8 cellular contexts compared by ENCODE assay signal in genomic region chr1:1432951-1433803, GRCh38. TPM values are rescaled to one million over a fixed set of nuclear protein-coding genes. Genes with fewer than 3 reads are reported as not detected.
DNase-seq lines count a peak whose midpoint lies in the region; ATAC-seq, FAIRE-seq and TF ChIP-seq lines count a peak whose summit lies in the region.

No MANE protein-coding gene starts in this region.

- no peak overlapping the region for H4K5ac ChIP-seq in IMR-90 (ENCODE audit: low read depth, low read length)

- FAIRE-seq in RCC 7860 (lab: Jason Lieb, UNC) = no peak

- H2BK20ac ChIP-seq in IMR-90 (ENCODE audit: low read depth, low read length) = no peak overlapping the region

- H2AK9ac ChIP-seq in IMR-90 (replicated peaks; ENCODE audit: low read depth, low read length, poor library complexity) = peak overlapping the region; percentile 61

- peaks cover 32% of the 10 kb centered on the region for H3K27me3 Mint-ChIP-seq in CD4-positive, CD25-positive, alpha-beta regulatory T cell
- no peaks in the 10 kb centered on the region for H3K27me3 Mint-ChIP-seq in chondrocyte (ENCODE audit: low read depth)

- peak overlapping the region; percentile 82 for H2AFZ ChIP-seq in IMR-90 (replicated peaks; ENCODE audit: low read length, poor library complexity)
- H2AFZ ChIP-seq in mesenchymal stem cell (ENCODE audit: low read depth, low read length) = no peak overlapping the region

- WGBS in IMR-90 (ENCODE audit: extremely low coverage in 2 of 2, insufficient read length in 1 of 2), 2 experiments = 69% methylated on average over 10 of the region's 34 CpGs; no CpG with 5 or more reads in 1 of the 2 experiments
- WGBS in mesenchymal stem cell = 49% methylated on average over 34 of the region's 34 CpGs
- WGBS in tibial nerve, 2 donors = 22 to 30% methylated on average over 24 to 31 of the region's 34 CpGs

- no peaks in the 10 kb centered on the region for H3K36me3 ChIP-seq in CD4-positive, CD25-positive, alpha-beta regulatory T cell (ENCODE audit: control insufficient read depth, insufficient read depth, low read length)
- no peaks in the 10 kb centered on the region for H3K36me3 ChIP-seq in IMR-90 (ENCODE audit: control insufficient read depth, insufficient read depth, low read length)
- H3K36me3 ChIP-seq in mesenchymal stem cell (ENCODE audit: control insufficient read depth in 1 of 2, insufficient read depth in 2 of 2, low read depth in 1 of 2, low read length in 2 of 2) = peaks cover 0 to 12% of the 10 kb centered on the region in 2 experiments
- H3K36me3 ChIP-seq in tibial nerve = no peaks in the 10 kb centered on the region

- no peaks in the 10 kb centered on the region for H3K9me3 ChIP-seq in CD4-positive, CD25-positive, alpha-beta regulatory T cell (ENCODE audit: control insufficient read depth in 2 of 2, low read length in 2 of 2)
- H3K9me3 ChIP-seq in IMR-90 (ENCODE audit: control insufficient read depth, insufficient read depth, low read length) (no peaks in the 10 kb centered on the region), mesenchymal stem cell (ENCODE audit: control insufficient read depth, low read length) (no peaks in the 10 kb centered on the region), tibial nerve (no peaks in the 10 kb centered on the region)

- H2BK15ac ChIP-seq in IMR-90 (ENCODE audit: low read depth, low read length) (no peak overlapping the region), mesenchymal stem cell (ENCODE audit: low read depth, poor library complexity, severe bottlenecking) (peak overlapping the region; percentile 87)

- intact Hi-C loops in IMR-90 (cut with micrococcal nuclease) = no loop called here

- no peak overlapping the region for H3K4me3 ChIP-seq in CD4-positive, CD25-positive, alpha-beta regulatory T cell (ENCODE audit: low read depth, low read length)
- no peak overlapping the region for H3K4me3 ChIP-seq in IMR-90 (ENCODE audit: insufficient read depth, low read depth, low read length)
- H3K4me3 ChIP-seq in mesenchymal stem cell (ENCODE audit: insufficient read depth in 1 of 2, low read depth in 1 of 2, low read length in 2 of 2) = no peak overlapping the region
- H3K4me3 ChIP-seq in tibial nerve = peak overlapping the region in 3 of 4 donors; percentile 23 to 72 (median 28)

- H3K79me1 ChIP-seq in IMR-90 (ENCODE audit: low read depth in 1 of 2, low read length in 2 of 2) (0 out of 4 replicates have a peak, but pooled peaks cover 0 to 3% of the 10 kb centered on the region in 2 experiments), mesenchymal stem cell (replicated peaks; ENCODE audit: low read length, poor library complexity, severe bottlenecking) (peaks cover 15% of the 10 kb centered on the region)

- no peak overlapping the region for H3K4me2 ChIP-seq in IMR-90 (ENCODE audit: low read depth, low read length)
- H3K4me2 ChIP-seq in mesenchymal stem cell (ENCODE audit: low read length, poor library complexity, severe bottlenecking) = no peak overlapping the region

- H3K9me1 ChIP-seq in IMR-90 (ENCODE audit: insufficient read depth, low read length) = 0 out of 2 replicates have a peak, but pooled peaks cover 7% of the 10 kb centered on the region

- no peak for DNase-seq in CD4-positive, CD25-positive, alpha-beta regulatory T cell
- DNase-seq in IMR-90 = no peak
- DNase-seq in chondrocyte (ENCODE audit: low spot score) = peak; percentile 91
- no peak for DNase-seq in mesenchymal stem cell
- DNase-seq in tibial nerve (ENCODE audit: low spot score in 2 of 2) = peak; percentile 47 to 57
- no peak for DNase-seq in NCI-H1436 (lab: John Stamatoyannopoulos, UW)
- DNase-seq in RCC 7860 (ENCODE audit: low spot score) = no peak
- no peak for DNase-seq in cerebellar cortex (ENCODE audit: low spot score)

- H3K18ac ChIP-seq in IMR-90 (ENCODE audit: low read depth, low read length) (no peak overlapping the region), mesenchymal stem cell (ENCODE audit: low read depth in 1 of 2, low read length in 2 of 2) (peak overlapping the region; percentile 1 to 92)

- ATAC-seq in CD4-positive, CD25-positive, alpha-beta regulatory T cell (ENCODE audit: low read depth in 2 of 2) = no peak
- ATAC-seq in IMR-90 (ENCODE audit: low read depth) = no peak

- peak in 1 of 2 donors; percentile 91 for TF ChIP-seq EP300 in tibial nerve (IDR thresholded peaks at IDR 0.05)

- H3K4me1 Mint-ChIP-seq in CD4-positive, CD25-positive, alpha-beta regulatory T cell = peaks cover 0 to 6% (median 0%) of the 10 kb centered on the region in 4 donors
- peaks cover 43% of the 10 kb centered on the region for H3K4me1 Mint-ChIP-seq in chondrocyte (ENCODE audit: low read depth)

- dilution Hi-C loops in IMR-90 (cut with HindIII; ENCODE audit: low sequenced_read_pairs, unreplicated experiment) = no loop called here

- H2BK120ac ChIP-seq in IMR-90 (ENCODE audit: low read depth, low read length) (no peak overlapping the region), mesenchymal stem cell (ENCODE audit: low read depth, low read length) (peak overlapping the region; percentile 1)

- H3K9ac ChIP-seq in IMR-90 (ENCODE audit: low read depth, low read length) (no peak overlapping the region), mesenchymal stem cell (ENCODE audit: low read length) (no peak overlapping the region)

- in situ Hi-C loops in IMR-90 (cut with MboI; ENCODE audit: low sequenced_read_pairs) = no loop called here

- no peak overlapping the region for H3K56ac ChIP-seq in IMR-90 (ENCODE audit: extremely low read depth, insufficient read depth, low read length)

- TF ChIP-seq CTCF in IMR-90 (conservative IDR thresholded peaks at IDR 0.05; ENCODE audit: low read depth, low read length) (no peak), chondrocyte (IDR thresholded peaks at IDR 0.05) (no peak), tibial nerve (IDR thresholded peaks at IDR 0.05) (peak in 1 of 5 experiments; percentile 12)

- H4K91ac ChIP-seq in IMR-90 (ENCODE audit: insufficient read depth, low read depth, low read length) (no peak overlapping the region), mesenchymal stem cell (ENCODE audit: low read length) (peak overlapping the region; percentile 67)

- H3K36me3 Mint-ChIP-seq in CD4-positive, CD25-positive, alpha-beta regulatory T cell = no peaks in the 10 kb centered on the region
- no peaks in the 10 kb centered on the region for H3K36me3 Mint-ChIP-seq in chondrocyte (ENCODE audit: low read depth)

- H3K9me3 Mint-ChIP-seq in CD4-positive, CD25-positive, alpha-beta regulatory T cell = peaks cover 0 to 3% (median 0%) of the 10 kb centered on the region in 7 donors
- no peaks in the 10 kb centered on the region for H3K9me3 Mint-ChIP-seq in chondrocyte (ENCODE audit: low read depth)

- H3K4ac ChIP-seq in IMR-90 (ENCODE audit: low read depth, low read length) (no peak overlapping the region), mesenchymal stem cell (ENCODE audit: low read depth in 1 of 2, low read length in 2 of 2) (peak overlapping the region; percentile 19 to 20)

- H3K4me3 Mint-ChIP-seq in CD4-positive, CD25-positive, alpha-beta regulatory T cell = no peak overlapping the region
- H3K4me3 Mint-ChIP-seq in chondrocyte (ENCODE audit: unreplicated experiment) = no peak overlapping the region

- H3K23ac ChIP-seq in IMR-90 (ENCODE audit: low read depth, low read length) = no peak overlapping the region
- H3K23ac ChIP-seq in mesenchymal stem cell (ENCODE audit: low read length in 2 of 2) = no peak overlapping the region

- H4K20me1 ChIP-seq in IMR-90 (ENCODE audit: insufficient read depth, low read length) = no peaks in the 10 kb centered on the region

- H2BK5ac ChIP-seq in IMR-90 (ENCODE audit: low read depth, low read length, poor library complexity, severe bottlenecking) = no peak overlapping the region
- H2BK5ac ChIP-seq in mesenchymal stem cell (ENCODE audit: low read depth, low read length, poor library complexity, severe bottlenecking) = no peak overlapping the region

- POLR2A ChIA-PET in IMR-90 (lab: Charles Lee; ENCODE audit: unreplicated experiment) = no interaction called here

- H3K27ac ChIP-seq in CD4-positive, CD25-positive, alpha-beta regulatory T cell (ENCODE audit: insufficient read depth, low read length, poor library complexity, severe bottlenecking) = peak overlapping the region; percentile 5
- H3K27ac ChIP-seq in IMR-90 (ENCODE audit: insufficient read depth, low read length) (no peak overlapping the region; the same call in 1 of the 2 replicates), mesenchymal stem cell (ENCODE audit: low read length, poor library complexity, severe bottlenecking) (peak overlapping the region; percentile 58), tibial nerve (peak overlapping the region; percentile 49 to 99 (median 86))

- H4K8ac ChIP-seq in IMR-90 (ENCODE audit: low read depth in 2 of 2, low read length in 2 of 2) (peak overlapping the region in 1 of 2 experiments; percentile 76; a peak in 1 of 4 replicates), mesenchymal stem cell (ENCODE audit: low read length) (peak overlapping the region; percentile 89)

- BruUV-seq in IMR-90 (replicated peaks; lab: Mats Ljungman, UMichigan) = no TSS peak

- peaks cover 4% of the 10 kb centered on the region for H3K27me3 ChIP-seq in CD4-positive, CD25-positive, alpha-beta regulatory T cell (ENCODE audit: control insufficient read depth, insufficient read depth, low read length)
- H3K27me3 ChIP-seq in IMR-90 (ENCODE audit: control insufficient read depth, insufficient read depth, low read length) (no peaks in the 10 kb centered on the region; the same call in 1 of the 2 replicates), mesenchymal stem cell (ENCODE audit: control insufficient read depth in 1 of 2, insufficient read depth in 1 of 2, low read length in 2 of 2) (peaks cover 0 to 20% of the 10 kb centered on the region in 2 experiments), tibial nerve (peaks cover 0 to 6% of the 10 kb centered on the region in 2 donors)

- 0 out of 2 replicates have a peak overlapping the region, but pooled peaks have one; percentile 11 for H3K14ac ChIP-seq in IMR-90 (replicated peaks; ENCODE audit: low read depth, low read length)
- peak overlapping the region in 1 of 2 experiments; percentile 71 for H3K14ac ChIP-seq in mesenchymal stem cell (ENCODE audit: low read length in 2 of 2)

- H3K4me1 ChIP-seq in CD4-positive, CD25-positive, alpha-beta regulatory T cell (ENCODE audit: control insufficient read depth, insufficient read depth, low read length, poor library complexity, severe bottlenecking) = peaks cover 11% of the 10 kb centered on the region
- H3K4me1 ChIP-seq in IMR-90 (ENCODE audit: control insufficient read depth, insufficient read depth, low read length) (peaks cover 25% of the 10 kb centered on the region), mesenchymal stem cell (ENCODE audit: control insufficient read depth, insufficient read depth, low read depth, low read length) (peaks cover 78% of the 10 kb centered on the region), tibial nerve (peaks cover 10 to 96% (median 79%) of the 10 kb centered on the region in 4 donors)

- peak overlapping the region in 1 of 2 experiments; percentile 16 for H2BK12ac ChIP-seq in mesenchymal stem cell (ENCODE audit: low read length in 2 of 2)

- no peak for TF ChIP-seq RAD21 in IMR-90 (IDR thresholded peaks at IDR 0.05; ENCODE audit: low read length)

- CTCF ChIA-PET in IMR-90 (lab: Yijun Ruan, JAX) = interaction anchor here (0.6 kb wide), 1 partner anchor 132 kb away, joined by 5 read pairs; no protein-coding TSS in a partner anchor

- H2AK5ac ChIP-seq in IMR-90 (ENCODE audit: low read depth, low read length) = 0 out of 2 replicates have a peak overlapping the region, but pooled peaks have one; percentile 28
- H2AK5ac ChIP-seq in mesenchymal stem cell (ENCODE audit: low read length, severe bottlenecking) = peak overlapping the region; percentile 11

- TF ChIP-seq POLR2A in IMR-90 (IDR thresholded peaks at IDR 0.05; ENCODE audit: low read depth, low read length) (no peak), tibial nerve (IDR thresholded peaks at IDR 0.05) (peak in 1 of 2 donors; percentile 29)

- H3K27ac Mint-ChIP-seq in CD4-positive, CD25-positive, alpha-beta regulatory T cell = no peak overlapping the region
- H3K27ac Mint-ChIP-seq in chondrocyte (ENCODE audit: unreplicated experiment) = peak overlapping the region; percentile 59

RNA-seq across cellular contexts. Expression of gene VWA1, which starts 2.3 kb away (rescaled TPM):
- not detected for total RNA-seq in CD4-positive, CD25-positive, alpha-beta regulatory T cell
- polyA plus RNA-seq in CD4-positive, CD25-positive, alpha-beta regulatory T cell = not detected
- total RNA-seq in IMR-90 (2012; rRNA removed) (0.83 and 1.1 TPM in 2 replicates), chondrocyte (12.5 to 27.2 TPM (median 24.3 TPM) in 3 replicates), tibial nerve (100 to 1,000 TPM; 142 to 261 (median 161) TPM)
- 6.1 and 9.2 TPM in 2 replicates for polyA plus RNA-seq in IMR-90 (2012; rRNA removed)
- 6.9 and 16.6 TPM in 2 replicates for polyA plus RNA-seq in IMR-90 (2012; cell fraction: cytosol; rRNA removed)
- 5.7 and 10.7 TPM in 2 replicates for polyA plus RNA-seq in IMR-90 (2012; cell fraction: nucleus; rRNA removed; ENCODE audit: low replicate concordance)
- 7.3 TPM for polyA plus RNA-seq in mesenchymal stem cell (2013, experiment 1 of 2)
- polyA plus RNA-seq in mesenchymal stem cell (2013, experiment 2 of 2) = 7.5 TPM

RNA-seq across cellular contexts. Expression of gene ANKRD65, which starts 12.1 kb away (rescaled TPM):
- not detected for total RNA-seq in CD4-positive, CD25-positive, alpha-beta regulatory T cell
- polyA plus RNA-seq in CD4-positive, CD25-positive, alpha-beta regulatory T cell = under 1 TPM in 1 of 4 donors, not detected in 3; 0.14 TPM
- total RNA-seq in IMR-90 (2012; rRNA removed) (under 0.01 TPM in 1 of 2 replicates, not detected in the other), chondrocyte (not detected in 3 replicates), tibial nerve (10 to 100 TPM; 13.8 to 32.6 (median 19.4) TPM)
- 0.09 and 0.11 TPM in 2 replicates for polyA plus RNA-seq in IMR-90 (2012; rRNA removed)
- polyA plus RNA-seq in IMR-90 (2012; cell fraction: cytosol; rRNA removed) = 0.03 and 0.10 TPM in 2 replicates
- polyA plus RNA-seq in IMR-90 (2012; cell fraction: nucleus; rRNA removed; ENCODE audit: low replicate concordance) = 0.17 and 0.24 TPM in 2 replicates
- polyA plus RNA-seq in mesenchymal stem cell (2013, experiment 1 of 2) = 0.14 TPM
- 0.18 TPM for polyA plus RNA-seq in mesenchymal stem cell (2013, experiment 2 of 2)

RNA-seq across cellular contexts. Expression of gene ATAD3C, which starts 16.3 kb away (rescaled TPM):
- 3.4 TPM for total RNA-seq in CD4-positive, CD25-positive, alpha-beta regulatory T cell
- polyA plus RNA-seq in CD4-positive, CD25-positive, alpha-beta regulatory T cell = 1 to 10 TPM in 3 of 4 donors, under 1 TPM in 1; 0.65 to 4.2 (median 2.3) TPM
- total RNA-seq in IMR-90 (2012; rRNA removed) (not detected in 2 replicates), chondrocyte (0.75 to 1.4 TPM (median 1.3 TPM) in 3 replicates), tibial nerve (1 to 10 TPM in 3 of 4 donors, under 1 TPM in 1; 0.42 to 9.9 (median 3.2) TPM)
- polyA plus RNA-seq in IMR-90 (2012; rRNA removed) = not detected in 2 replicates
- polyA plus RNA-seq in IMR-90 (2012; cell fraction: cytosol; rRNA removed) = not detected in 2 replicates
- polyA plus RNA-seq in IMR-90 (2012; cell fraction: nucleus; rRNA removed; ENCODE audit: low replicate concordance) = 0.16 and 0.21 TPM in 2 replicates
- polyA plus RNA-seq in mesenchymal stem cell (2013, experiment 1 of 2) = 0.03 TPM
- 0.04 TPM for polyA plus RNA-seq in mesenchymal stem cell (2013, experiment 2 of 2)

RNA-seq across cellular contexts. Expression of gene MRPL20, which starts 26.1 kb away (rescaled TPM):
- total RNA-seq in CD4-positive, CD25-positive, alpha-beta regulatory T cell = 83.4 TPM
- 100 to 1,000 TPM; 162 to 188 (median 178) TPM for polyA plus RNA-seq in CD4-positive, CD25-positive, alpha-beta regulatory T cell
- total RNA-seq in IMR-90 (2012; rRNA removed) (141 and 149 TPM in 2 replicates), chondrocyte (69.2 to 95.3 TPM (median 75.7 TPM) in 3 replicates), tibial nerve (100 to 1,000 TPM in 3 of 4 donors, 10 to 100 TPM in 1; 84.9 to 165 (median 139) TPM)
- polyA plus RNA-seq in IMR-90 (2012; rRNA removed) = 157 and 172 TPM in 2 replicates
- 121 and 215 TPM in 2 replicates for polyA plus RNA-seq in IMR-90 (2012; cell fraction: cytosol; rRNA removed)
- polyA plus RNA-seq in IMR-90 (2012; cell fraction: nucleus; rRNA removed; ENCODE audit: low replicate concordance) = 86.1 and 87.0 TPM in 2 replicates
- 152 TPM for polyA plus RNA-seq in mesenchymal stem cell (2013, experiment 1 of 2)
- 152 TPM for polyA plus RNA-seq in mesenchymal stem cell (2013, experiment 2 of 2)

RNA-seq across cellular contexts. Expression of gene CCNL2, which starts 34.0 kb away (rescaled TPM):
- 287 TPM for total RNA-seq in CD4-positive, CD25-positive, alpha-beta regulatory T cell
- 10 to 100 TPM; 17.6 to 24.6 (median 21.4) TPM for polyA plus RNA-seq in CD4-positive, CD25-positive, alpha-beta regulatory T cell
- 53.9 and 61.1 TPM in 2 replicates for total RNA-seq in IMR-90 (2012; rRNA removed)
- 209 and 239 TPM in 2 replicates for polyA plus RNA-seq in IMR-90 (2012; rRNA removed)
- 37.1 and 43.3 TPM in 2 replicates for polyA plus RNA-seq in IMR-90 (2012; cell fraction: cytosol; rRNA removed)
- polyA plus RNA-seq in IMR-90 (2012; cell fraction: nucleus; rRNA removed; ENCODE audit: low replicate concordance) = 2,162 and 3,411 TPM in 2 replicates
- total RNA-seq in chondrocyte = 153 to 176 TPM (median 161 TPM) in 3 replicates
- 107 TPM for polyA plus RNA-seq in mesenchymal stem cell (2013, experiment 1 of 2)
- 105 TPM for polyA plus RNA-seq in mesenchymal stem cell (2013, experiment 2 of 2)
- total RNA-seq in tibial nerve = 100 to 1,000 TPM; 311 to 362 (median 339) TPM

Comparison
In these comparisons a context has a peak if more than half of its experiments do, and no peak if none do; other contexts are left out.
1. DNase-seq: peak in chondrocyte (single experiment) and tibial nerve (2 of 2); none in CD4-positive, CD25-positive, alpha-beta regulatory T cell (0 of 3), IMR-90 (single experiment), mesenchymal stem cell (single experiment), NCI-H1436 (single experiment), RCC 7860 (single experiment) and cerebellar cortex (single experiment).
2. H3K4me3 ChIP-seq: peak in tibial nerve (3 of 4); none in CD4-positive, CD25-positive, alpha-beta regulatory T cell (single experiment), IMR-90 (single experiment) and mesenchymal stem cell (0 of 2).
3. RNA of gene ANKRD65, which starts 12.1 kb away (total RNA-seq): 13.8 to 32.6 TPM in tibial nerve; not detected in chondrocyte, not detected in CD4-positive, CD25-positive, alpha-beta regulatory T cell (single experiment) and under 0.01 TPM in IMR-90; every median in the first group is over 10 times any median in the second.